ENCODE assay signal across 17 cellular contexts in genomic region chr2:172231508-172231907, GRCh38.
A peak's percentile ranks its signal among the peaks of the same experiment; 100 is the strongest.
DNase-seq lines count a peak whose midpoint lies in the region; ATAC-seq and TF ChIP-seq lines count a peak whose summit lies in the region.
"Had no signal": no experiment of that assay in that cellular context is flagged by ENCODE, and none has a peak within 500 bp of the region (broad histone marks: within the 10 kb centered on the region; RNA-seq: fewer than 3 reads in every experiment).

No MANE protein-coding gene starts in this region.

- H3K27me3 Mint-ChIP-seq in T-helper 17 cell: peaks cover 21% of the 10 kb centered on the region
- H3K27me3 Mint-ChIP-seq in T-helper 2 cell treated with Interferon-gamma antibody and Interleukin-4, amounts not matched to agents 5 μg/mL and 100 μg/mL, for 36 hours (ENCODE audit: low read depth): peaks cover 59% of the 10 kb centered on the region

- WGBS in GM23248 (ENCODE audit: low coverage in 1 of 2, low lambda C conversion rate in 2 of 2, missing lambda C conversion rate in 2 of 2), 2 experiments: 95 to 100% methylated on average over 3 of the region's 3 CpGs
- 41 to 72% methylated on average over 3 of the region's 3 CpGs for WGBS in esophagus squamous epithelium, 2 donors

- TF ChIP-seq CTCF in esophagus squamous epithelium (IDR thresholded peaks at IDR 0.05): no peak

- H3K4me1 ChIP-seq in GM23248 (ENCODE audit: insufficient read depth) (peaks cover 10% of the 10 kb centered on the region), esophagus squamous epithelium (peaks cover 38 to 86% (median 43%) of the 10 kb centered on the region in 3 donors), skeletal muscle tissue (ENCODE audit: control insufficient read depth in 3 of 3, insufficient read depth in 3 of 3, low read length in 3 of 3) (peaks cover 8 to 19% (median 16%) of the 10 kb centered on the region in 3 donors), SJCRH30 (no peaks in the 10 kb centered on the region)

- no peaks in the 10 kb centered on the region for H3K9me3 Mint-ChIP-seq in T-helper 2 cell treated with Interferon-gamma antibody and Interleukin-4, amounts not matched to agents 5 μg/mL and 100 μg/mL, for 36 hours
- H3K9me3 Mint-ChIP-seq: activated naive CD8-positive, alpha-beta T cell treated with anti-CD3 and anti-CD28 coated beads, Interleukin-2, amount 10 ng/mL, durations not matched to agents 7 days and 5 days; activated T-cell treated with anti-CD3 and anti-CD28 coated beads, Interleukin-2, amount 50 U/mL, for 24 hours; memory B cell had no signal

- DNase-seq in GM23248 (no peak), T-helper 17 cell (no peak), esophagus squamous epithelium (lab: John Stamatoyannopoulos, UW) (no peak), SJCRH30 (no peak)
- DNase-seq in NK-92 treated with Interleukin-12 subunit alpha and Interleukin-12 subunit beta, amount 100 ng/mL, for 24 hours (lab: John Stamatoyannopoulos, UW): no peak
- DNase-seq in T-helper 2 cell treated with Interferon-gamma antibody and Interleukin-4, amounts not matched to agents 5 μg/mL and 100 μg/mL, for 36 hours (ENCODE audit: low spot score): no peak
- DNase-seq: activated CD4-positive, alpha-beta T cell treated with anti-CD3 and anti-CD28 coated beads, Interleukin-2, amount 50 U/mL, for 1 hour; activated naive CD8-positive, alpha-beta T cell treated with anti-CD3 and anti-CD28 coated beads, Interleukin-2, amount 10 ng/mL, durations not matched to agents 7 days and 5 days; activated T-cell treated with anti-CD3 and anti-CD28 coated beads, Interleukin-2, amount 50 U/mL, for 24 hours; central memory CD4-positive, alpha-beta T cell; KG1; NCI-H1105 treated with DMSO at 0.1 percent for 48 hours; upper lobe of right lung had no signal

- H4K20me1 ChIP-seq in GM23248 (ENCODE audit: insufficient read depth): no peaks in the 10 kb centered on the region

- H3K4me3 Mint-ChIP-seq in T-helper 17 cell: no peak overlapping the region
- no peak overlapping the region for H3K4me3 Mint-ChIP-seq in T-helper 2 cell treated with Interferon-gamma antibody and Interleukin-4, amounts not matched to agents 5 μg/mL and 100 μg/mL, for 36 hours
- H3K4me3 Mint-ChIP-seq: activated naive CD8-positive, alpha-beta T cell treated with anti-CD3 and anti-CD28 coated beads, Interleukin-2, amount 10 ng/mL, durations not matched to agents 7 days and 5 days; activated T-cell treated with anti-CD3 and anti-CD28 coated beads, Interleukin-2, amount 50 U/mL, for 24 hours; memory B cell had no signal

- peaks cover 10% of the 10 kb centered on the region for H3F3A ChIP-seq in GM23248 (ENCODE audit: insufficient read depth)

- no peaks in the 10 kb centered on the region for H3K79me2 ChIP-seq in GM23248 (ENCODE audit: insufficient read depth)

- no peak for TF ChIP-seq POLR2A in esophagus squamous epithelium (IDR thresholded peaks at IDR 0.05)

- no peaks in the 10 kb centered on the region for H3K9me2 ChIP-seq in GM23248 (ENCODE audit: insufficient read depth)

- in situ Hi-C loops in GM23248 (cut with MboI): no loop called here

- ATAC-seq in T-helper 17 cell (no peak), HG03139 (IDR thresholded peaks at IDR 0.05; ENCODE audit: unreplicated experiment) (no peak)

- peak overlapping the region; percentile 27 for H3K27ac Mint-ChIP-seq in T-helper 17 cell
- H3K27ac Mint-ChIP-seq in T-helper 2 cell treated with Interferon-gamma antibody and Interleukin-4, amounts not matched to agents 5 μg/mL and 100 μg/mL, for 36 hours: no peak overlapping the region
- H3K27ac Mint-ChIP-seq: activated T-cell treated with anti-CD3 and anti-CD28 coated beads, Interleukin-2, amount 50 U/mL, for 24 hours; memory B cell had no signal

- peak overlapping the region; percentile 30 for H3K4me2 ChIP-seq in GM23248 (ENCODE audit: unreplicated experiment)

- no peak overlapping the region for H3K4me3 ChIP-seq in GM23248
- H3K4me3 ChIP-seq in esophagus squamous epithelium: no peak overlapping the region
- H3K4me3 ChIP-seq in skeletal muscle tissue (ENCODE audit: low read length in 3 of 3): no peak overlapping the region
- no peak overlapping the region for H3K4me3 ChIP-seq in SJCRH30
- H3K4me3 ChIP-seq: gastroesophageal sphincter, upper lobe of right lung had no signal

- H3K9ac ChIP-seq in GM23248: no peak overlapping the region
- no peak overlapping the region for H3K9ac ChIP-seq in skeletal muscle tissue (ENCODE audit: low read depth in 1 of 3, low read length in 3 of 3)

- H3K36me3 ChIP-seq in GM23248 (ENCODE audit: low read depth): no peaks in the 10 kb centered on the region
- no peaks in the 10 kb centered on the region for H3K36me3 ChIP-seq in esophagus squamous epithelium
- no peaks in the 10 kb centered on the region for H3K36me3 ChIP-seq in skeletal muscle tissue (ENCODE audit: control insufficient read depth in 3 of 3, insufficient read depth in 3 of 3, low read length in 3 of 3)
- no peaks in the 10 kb centered on the region for H3K36me3 ChIP-seq in SJCRH30
- H3K36me3 ChIP-seq: gastroesophageal sphincter, upper lobe of right lung had no signal

- H2AFZ ChIP-seq in GM23248: no peak overlapping the region

- intact Hi-C loops in esophagus squamous epithelium (cut with DNase I): no loop called here

- peaks cover 51% of the 10 kb centered on the region for H3K4me1 Mint-ChIP-seq in T-helper 17 cell
- peaks cover 16% of the 10 kb centered on the region for H3K4me1 Mint-ChIP-seq in T-helper 2 cell treated with Interferon-gamma antibody and Interleukin-4, amounts not matched to agents 5 μg/mL and 100 μg/mL, for 36 hours (ENCODE audit: low read depth)

- H3K27me3 ChIP-seq in GM23248 (replicated peaks; ENCODE audit: insufficient read depth) (peaks cover 22% of the 10 kb centered on the region), esophagus squamous epithelium (peaks cover 0 to 40% (median 0%) of the 10 kb centered on the region in 4 donors), skeletal muscle tissue (ENCODE audit: control insufficient read depth in 3 of 3, insufficient read depth in 3 of 3, low read length in 3 of 3) (peaks cover 23 to 30% (median 25%) of the 10 kb centered on the region in 3 donors), SJCRH30 (no peaks in the 10 kb centered on the region; the same call in 1 of the 2 replicates)

- H3K27ac ChIP-seq in GM23248 (no peak overlapping the region), esophagus squamous epithelium (peak overlapping the region; percentile 71 to 92 (median 88)), skeletal muscle tissue (ENCODE audit: low read depth, low read length) (peak overlapping the region; percentile 54), SJCRH30 (no peak overlapping the region)
- H3K27ac ChIP-seq: upper lobe of right lung had no signal

- peaks cover 6% of the 10 kb centered on the region for H3K36me3 Mint-ChIP-seq in T-helper 17 cell (ENCODE audit: low read depth)
- H3K36me3 Mint-ChIP-seq in T-helper 2 cell treated with Interferon-gamma antibody and Interleukin-4, amounts not matched to agents 5 μg/mL and 100 μg/mL, for 36 hours (ENCODE audit: low read depth): no peaks in the 10 kb centered on the region
- H3K36me3 Mint-ChIP-seq: activated naive CD8-positive, alpha-beta T cell treated with anti-CD3 and anti-CD28 coated beads, Interleukin-2, amount 10 ng/mL, durations not matched to agents 7 days and 5 days; memory B cell had no signal

- H3K9me3 ChIP-seq in GM23248 (ENCODE audit: low read depth): no peaks in the 10 kb centered on the region
- no peaks in the 10 kb centered on the region for H3K9me3 ChIP-seq in T-helper 17 cell (ENCODE audit: control insufficient read depth, low read length, poor library complexity, severe bottlenecking)
- no peaks in the 10 kb centered on the region for H3K9me3 ChIP-seq in esophagus squamous epithelium
- no peaks in the 10 kb centered on the region for H3K9me3 ChIP-seq in skeletal muscle tissue (ENCODE audit: control insufficient read depth in 3 of 3, low read length in 3 of 3)
- no peaks in the 10 kb centered on the region for H3K9me3 ChIP-seq in SJCRH30 (replicated peaks)
- H3K9me3 ChIP-seq: gastroesophageal sphincter, upper lobe of right lung had no signal

Comparison
In these comparisons a context has a peak if more than half of its experiments do, and no peak if none do; other contexts are left out.
1. H3K27ac ChIP-seq: peak in esophagus squamous epithelium (4 of 4) and skeletal muscle tissue (single experiment); none in GM23248 (single experiment) and SJCRH30 (single experiment).